9 cellular contexts compared by ENCODE assay signal in the genomic region with DNA sequence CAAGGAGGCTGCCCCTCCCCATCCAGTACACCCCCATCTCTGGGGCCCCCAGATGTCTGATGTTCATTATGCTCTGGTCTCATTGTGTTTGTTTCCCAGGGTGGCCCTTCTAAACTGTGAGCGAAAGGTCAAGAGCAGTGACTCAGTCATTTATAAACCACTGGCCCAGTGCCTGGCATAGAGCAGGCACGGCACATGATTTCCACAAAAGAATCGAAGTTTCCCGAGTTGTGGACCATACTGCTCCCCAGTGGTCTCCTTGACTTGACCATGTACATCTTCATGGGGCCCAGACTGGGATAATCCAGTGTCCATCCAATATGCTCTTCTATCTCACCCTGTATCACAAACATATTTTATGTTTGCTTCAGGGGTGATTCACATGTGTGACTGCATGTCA.
A peak's percentile ranks its signal among the peaks of the same experiment; 100 is the strongest.
DNase-seq lines count a peak whose midpoint lies in the region; ATAC-seq and TF ChIP-seq lines count a peak whose summit lies in the region.
"Had no signal": no experiment of that assay in that cellular context is flagged by ENCODE, and none has a peak within 500 bp of the region (broad histone marks: within the 10 kb centered on the region; RNA-seq: fewer than 3 reads in every experiment).

No MANE protein-coding gene starts in this region.

- H3K9me3 Mint-ChIP-seq in endothelial cell (ENCODE audit: unreplicated experiment) = peaks cover 5% of the 10 kb centered on the region

- DNase-seq in H4 (ENCODE audit: low spot score) (peak; percentile 49), RPMI8226 (peak; percentile 14), fibroblast of gingiva (ENCODE audit: low read depth) (peak; percentile 92), renal cortical epithelial cell (ENCODE audit: low read depth) (peak; percentile 66), iPS-NIHi7 (ENCODE audit: extremely low spot score) (no peak), endothelial cell (ENCODE audit: low spot score) (no peak)
- DNase-seq: activated CD4-positive, alpha-beta T cell treated with anti-CD3 and anti-CD28 coated beads for 36 hours; GDM1 had no signal

- TF ChIP-seq CTCF in endothelial cell (IDR thresholded peaks at IDR 0.05; ENCODE audit: unreplicated experiment) = no peak

- no peaks in the 10 kb centered on the region for H3K4me1 Mint-ChIP-seq in endothelial cell (ENCODE audit: unreplicated experiment)

- H3K27ac Mint-ChIP-seq in endothelial cell (ENCODE audit: unreplicated experiment) = no peak overlapping the region
- H3K27ac Mint-ChIP-seq: activated CD4-positive, alpha-beta T cell treated with anti-CD3 and anti-CD28 coated beads for 36 hours had no signal

- no peak for ATAC-seq in GM21423 (IDR thresholded peaks at IDR 0.05; ENCODE audit: unreplicated experiment)
- ATAC-seq: activated CD4-positive, alpha-beta T cell treated with anti-CD3 and anti-CD28 coated beads for 36 hours had no signal

- H3K4me3 Mint-ChIP-seq in endothelial cell (ENCODE audit: unreplicated experiment) = no peak overlapping the region
- H3K4me3 Mint-ChIP-seq: activated CD4-positive, alpha-beta T cell treated with anti-CD3 and anti-CD28 coated beads for 36 hours had no signal

- peaks cover 1% of the 10 kb centered on the region for H3K27me3 Mint-ChIP-seq in endothelial cell (ENCODE audit: unreplicated experiment)

- H3K36me3 Mint-ChIP-seq in endothelial cell (ENCODE audit: low read depth, unreplicated experiment) = peaks cover 5% of the 10 kb centered on the region

Comparison
In these comparisons a context has a peak if more than half of its experiments do, and no peak if none do; other contexts are left out.
1. DNase-seq: peak in H4 (single experiment), RPMI8226 (single experiment), fibroblast of gingiva (single experiment) and renal cortical epithelial cell (single experiment); none in iPS-NIHi7 (single experiment) and endothelial cell (single experiment).